1 cellular context compared by ENCODE assay signal in the genomic region with DNA sequence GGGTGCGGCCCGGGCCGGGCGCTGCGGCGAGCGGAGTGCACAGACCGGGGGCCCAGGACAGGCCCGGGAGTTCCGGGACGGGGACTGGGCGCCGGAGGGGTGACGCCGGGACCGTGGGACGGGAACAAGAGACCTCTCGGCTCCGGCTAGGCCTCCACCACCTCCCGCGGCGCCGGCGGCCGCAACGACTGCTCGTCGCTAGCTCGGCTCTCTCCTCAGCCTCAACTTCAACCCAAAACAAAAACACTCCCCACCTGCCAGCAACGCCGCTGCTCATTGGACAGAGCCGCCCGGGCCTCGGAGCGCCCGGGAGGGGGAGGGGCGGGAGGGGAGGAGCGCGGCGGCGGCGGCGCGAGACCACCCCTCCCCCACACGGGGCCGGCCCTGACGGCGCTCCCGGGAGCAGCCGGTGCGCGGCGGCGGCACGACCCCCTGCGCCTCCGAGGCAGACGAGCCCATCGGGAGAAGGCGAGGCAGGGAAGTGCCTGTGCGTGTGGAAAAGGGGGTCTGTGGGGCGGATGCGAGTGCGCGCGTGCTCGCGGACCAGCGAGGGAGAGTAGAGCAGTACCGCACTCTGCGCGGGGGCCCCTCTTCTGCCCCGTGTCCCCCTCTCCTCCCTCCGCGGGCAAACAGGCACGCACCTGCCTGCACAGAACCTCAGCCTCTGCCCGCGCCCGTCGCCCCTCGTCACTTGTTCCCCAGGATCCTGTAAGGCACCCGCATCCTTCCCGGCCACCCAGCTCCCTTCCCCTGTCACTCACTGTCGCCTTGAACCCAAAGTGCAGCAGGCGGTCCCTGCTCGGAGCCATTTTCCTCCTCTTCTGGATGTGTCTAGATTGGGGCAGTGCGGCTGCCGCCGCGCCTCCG.
TF ChIP-seq lines count a peak whose summit lies in the region.

A gene with protein sequence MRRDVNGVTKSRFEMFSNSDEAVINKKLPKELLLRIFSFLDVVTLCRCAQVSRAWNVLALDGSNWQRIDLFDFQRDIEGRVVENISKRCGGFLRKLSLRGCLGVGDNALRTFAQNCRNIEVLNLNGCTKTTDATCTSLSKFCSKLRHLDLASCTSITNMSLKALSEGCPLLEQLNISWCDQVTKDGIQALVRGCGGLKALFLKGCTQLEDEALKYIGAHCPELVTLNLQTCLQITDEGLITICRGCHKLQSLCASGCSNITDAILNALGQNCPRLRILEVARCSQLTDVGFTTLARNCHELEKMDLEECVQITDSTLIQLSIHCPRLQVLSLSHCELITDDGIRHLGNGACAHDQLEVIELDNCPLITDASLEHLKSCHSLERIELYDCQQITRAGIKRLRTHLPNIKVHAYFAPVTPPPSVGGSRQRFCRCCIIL (minus strand): TSS at position 215 of the 867 bp plus-strand sequence. CDS start 224 bp downstream, outside the sequence.

TF ChIP-seq in HEK293, 187 proteins besides CTCF, POLR2A, EP300 and RAD21 (continued from another document and continues in another):
- TF ChIP-seq, protein P1, sequence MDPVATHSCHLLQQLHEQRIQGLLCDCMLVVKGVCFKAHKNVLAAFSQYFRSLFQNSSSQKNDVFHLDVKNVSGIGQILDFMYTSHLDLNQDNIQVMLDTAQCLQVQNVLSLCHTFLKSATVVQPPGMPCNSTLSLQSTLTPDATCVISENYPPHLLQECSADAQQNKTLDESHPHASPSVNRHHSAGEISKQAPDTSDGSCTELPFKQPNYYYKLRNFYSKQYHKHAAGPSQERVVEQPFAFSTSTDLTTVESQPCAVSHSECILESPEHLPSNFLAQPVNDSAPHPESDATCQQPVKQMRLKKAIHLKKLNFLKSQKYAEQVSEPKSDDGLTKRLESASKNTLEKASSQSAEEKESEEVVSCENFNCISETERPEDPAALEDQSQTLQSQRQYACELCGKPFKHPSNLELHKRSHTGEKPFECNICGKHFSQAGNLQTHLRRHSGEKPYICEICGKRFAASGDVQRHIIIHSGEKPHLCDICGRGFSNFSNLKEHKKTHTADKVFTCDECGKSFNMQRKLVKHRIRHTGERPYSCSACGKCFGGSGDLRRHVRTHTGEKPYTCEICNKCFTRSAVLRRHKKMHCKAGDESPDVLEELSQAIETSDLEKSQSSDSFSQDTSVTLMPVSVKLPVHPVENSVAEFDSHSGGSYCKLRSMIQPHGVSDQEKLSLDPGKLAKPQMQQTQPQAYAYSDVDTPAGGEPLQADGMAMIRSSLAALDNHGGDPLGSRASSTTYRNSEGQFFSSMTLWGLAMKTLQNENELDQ (tag by site-specific recombination; IDR thresholded peaks at IDR 0.05; ENCODE audit: low read depth) = no peak
- no peak for TF ChIP-seq ZNF112 (tag by site-specific recombination; IDR thresholded peaks at IDR 0.05)
- TF ChIP-seq WT1 (tag by site-specific recombination; IDR thresholded peaks at IDR 0.05) = peak; percentile 53; the same call in 1 of the 2 replicates
- TF ChIP-seq ZNF660 (tag by site-specific recombination; IDR thresholded peaks at IDR 0.05) = peak; percentile 45
- no peak for TF ChIP-seq SCRT1 (tag by site-specific recombination; IDR thresholded peaks at IDR 0.05; ENCODE audit: borderline replicate concordance)
- TF ChIP-seq GLIS1 (tag by site-specific recombination; IDR thresholded peaks at IDR 0.05) = peak; percentile 90
- no peak for TF ChIP-seq ZNF292 (tag by site-specific recombination; IDR thresholded peaks at IDR 0.05; ENCODE audit: borderline replicate concordance, low read depth)
- no peak for TF ChIP-seq ZNF214 (tag by site-specific recombination; IDR thresholded peaks at IDR 0.05; ENCODE audit: borderline replicate concordance)
- TF ChIP-seq ZNF610 (tag by site-specific recombination; IDR thresholded peaks at IDR 0.05; ENCODE audit: borderline replicate concordance) = no peak; the same call in 1 of the 2 replicates
- no peak for TF ChIP-seq ELK4 (IDR thresholded peaks at IDR 0.05; ENCODE audit: borderline replicate concordance, low read depth, low read length)
- TF ChIP-seq, protein P2, sequence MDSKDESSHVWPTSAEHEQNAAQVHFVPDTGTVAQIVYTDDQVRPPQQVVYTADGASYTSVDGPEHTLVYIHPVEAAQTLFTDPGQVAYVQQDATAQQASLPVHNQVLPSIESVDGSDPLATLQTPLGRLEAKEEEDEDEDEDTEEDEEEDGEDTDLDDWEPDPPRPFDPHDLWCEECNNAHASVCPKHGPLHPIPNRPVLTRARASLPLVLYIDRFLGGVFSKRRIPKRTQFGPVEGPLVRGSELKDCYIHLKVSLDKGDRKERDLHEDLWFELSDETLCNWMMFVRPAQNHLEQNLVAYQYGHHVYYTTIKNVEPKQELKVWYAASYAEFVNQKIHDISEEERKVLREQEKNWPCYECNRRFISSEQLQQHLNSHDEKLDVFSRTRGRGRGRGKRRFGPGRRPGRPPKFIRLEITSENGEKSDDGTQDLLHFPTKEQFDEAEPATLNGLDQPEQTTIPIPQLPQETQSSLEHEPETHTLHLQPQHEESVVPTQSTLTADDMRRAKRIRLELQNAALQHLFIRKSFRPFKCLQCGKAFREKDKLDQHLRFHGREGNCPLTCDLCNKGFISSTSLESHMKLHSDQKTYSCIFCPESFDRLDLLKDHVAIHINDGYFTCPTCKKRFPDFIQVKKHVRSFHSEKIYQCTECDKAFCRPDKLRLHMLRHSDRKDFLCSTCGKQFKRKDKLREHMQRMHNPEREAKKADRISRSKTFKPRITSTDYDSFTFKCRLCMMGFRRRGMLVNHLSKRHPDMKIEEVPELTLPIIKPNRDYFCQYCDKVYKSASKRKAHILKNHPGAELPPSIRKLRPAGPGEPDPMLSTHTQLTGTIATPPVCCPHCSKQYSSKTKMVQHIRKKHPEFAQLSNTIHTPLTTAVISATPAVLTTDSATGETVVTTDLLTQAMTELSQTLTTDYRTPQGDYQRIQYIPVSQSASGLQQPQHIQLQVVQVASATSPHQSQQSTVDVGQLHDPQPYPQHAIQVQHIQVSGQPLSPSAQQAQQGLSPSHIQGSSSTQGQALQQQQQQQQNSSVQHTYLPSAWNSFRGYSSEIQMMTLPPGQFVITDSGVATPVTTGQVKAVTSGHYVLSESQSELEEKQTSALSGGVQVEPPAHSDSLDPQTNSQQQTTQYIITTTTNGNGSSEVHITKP (tag by site-specific recombination; IDR thresholded peaks at IDR 0.05) = peak; percentile 77
- peak; percentile 57; the same call in 1 of the 2 replicates for TF ChIP-seq ZNF600 (tag by site-specific recombination; IDR thresholded peaks at IDR 0.05)
- no peak for TF ChIP-seq ZNF157 (tag by site-specific recombination; IDR thresholded peaks at IDR 0.05)
- TF ChIP-seq, protein P3, sequence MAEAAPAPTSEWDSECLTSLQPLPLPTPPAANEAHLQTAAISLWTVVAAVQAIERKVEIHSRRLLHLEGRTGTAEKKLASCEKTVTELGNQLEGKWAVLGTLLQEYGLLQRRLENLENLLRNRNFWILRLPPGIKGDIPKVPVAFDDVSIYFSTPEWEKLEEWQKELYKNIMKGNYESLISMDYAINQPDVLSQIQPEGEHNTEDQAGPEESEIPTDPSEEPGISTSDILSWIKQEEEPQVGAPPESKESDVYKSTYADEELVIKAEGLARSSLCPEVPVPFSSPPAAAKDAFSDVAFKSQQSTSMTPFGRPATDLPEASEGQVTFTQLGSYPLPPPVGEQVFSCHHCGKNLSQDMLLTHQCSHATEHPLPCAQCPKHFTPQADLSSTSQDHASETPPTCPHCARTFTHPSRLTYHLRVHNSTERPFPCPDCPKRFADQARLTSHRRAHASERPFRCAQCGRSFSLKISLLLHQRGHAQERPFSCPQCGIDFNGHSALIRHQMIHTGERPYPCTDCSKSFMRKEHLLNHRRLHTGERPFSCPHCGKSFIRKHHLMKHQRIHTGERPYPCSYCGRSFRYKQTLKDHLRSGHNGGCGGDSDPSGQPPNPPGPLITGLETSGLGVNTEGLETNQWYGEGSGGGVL (tag by site-specific recombination; IDR thresholded peaks at IDR 0.05) = peak; percentile 87
- TF ChIP-seq ZNF248 (tag by site-specific recombination; IDR thresholded peaks at IDR 0.05) = no peak
- TF ChIP-seq ZNF776 (tag by site-specific recombination; IDR thresholded peaks at IDR 0.05; ENCODE audit: borderline replicate concordance) = no peak
- no peak for TF ChIP-seq ZNF701 (tag by site-specific recombination; IDR thresholded peaks at IDR 0.05)
- TF ChIP-seq ZNF677 (tag by site-specific recombination; IDR thresholded peaks at IDR 0.05) = no peak
- TF ChIP-seq ZNF549 (tag by site-specific recombination; IDR thresholded peaks at IDR 0.05) = no peak
- TF ChIP-seq ZNF366 (tag by site-specific recombination; conservative IDR thresholded peaks at IDR 0.05) = peak; percentile 14; the same call in 1 of the 2 replicates
- peak; percentile 57; the same call in 1 of the 2 replicates for TF ChIP-seq YY2 (tag by site-specific recombination; IDR thresholded peaks at IDR 0.05)
- TF ChIP-seq OSR2 (tag by site-specific recombination; IDR thresholded peaks at IDR 0.05) = peak; percentile 27; the same call in 1 of the 2 replicates
- TF ChIP-seq, protein P4, sequence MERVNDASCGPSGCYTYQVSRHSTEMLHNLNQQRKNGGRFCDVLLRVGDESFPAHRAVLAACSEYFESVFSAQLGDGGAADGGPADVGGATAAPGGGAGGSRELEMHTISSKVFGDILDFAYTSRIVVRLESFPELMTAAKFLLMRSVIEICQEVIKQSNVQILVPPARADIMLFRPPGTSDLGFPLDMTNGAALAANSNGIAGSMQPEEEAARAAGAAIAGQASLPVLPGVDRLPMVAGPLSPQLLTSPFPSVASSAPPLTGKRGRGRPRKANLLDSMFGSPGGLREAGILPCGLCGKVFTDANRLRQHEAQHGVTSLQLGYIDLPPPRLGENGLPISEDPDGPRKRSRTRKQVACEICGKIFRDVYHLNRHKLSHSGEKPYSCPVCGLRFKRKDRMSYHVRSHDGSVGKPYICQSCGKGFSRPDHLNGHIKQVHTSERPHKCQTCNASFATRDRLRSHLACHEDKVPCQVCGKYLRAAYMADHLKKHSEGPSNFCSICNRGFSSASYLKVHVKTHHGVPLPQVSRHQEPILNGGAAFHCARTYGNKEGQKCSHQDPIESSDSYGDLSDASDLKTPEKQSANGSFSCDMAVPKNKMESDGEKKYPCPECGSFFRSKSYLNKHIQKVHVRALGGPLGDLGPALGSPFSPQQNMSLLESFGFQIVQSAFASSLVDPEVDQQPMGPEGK (tag by site-specific recombination; IDR thresholded peaks at IDR 0.05) = peak; percentile 97
- no peak for TF ChIP-seq ZNF837 (tag by site-specific recombination; IDR thresholded peaks at IDR 0.05)
- TF ChIP-seq ZEB2 (tag by site-specific recombination; IDR thresholded peaks at IDR 0.05) = peak; percentile 73; the same call in 1 of the 2 replicates
- no peak for TF ChIP-seq ZNF133 (tag by site-specific recombination; IDR thresholded peaks at IDR 0.05)
- TF ChIP-seq TSHZ1 (tag by site-specific recombination; IDR thresholded peaks at IDR 0.05; ENCODE audit: borderline replicate concordance) = no peak
- no peak for TF ChIP-seq HOXD13 (CRISPR knock-in tag; IDR thresholded peaks at IDR 0.05; ENCODE audit: borderline replicate concordance)
- no peak for TF ChIP-seq ZNF239 (tag by site-specific recombination; IDR thresholded peaks at IDR 0.05)
- no peak; the same call in 1 of the 2 replicates for TF ChIP-seq ZNF423 (tag by site-specific recombination; IDR thresholded peaks at IDR 0.05)
- TF ChIP-seq, protein P5, sequence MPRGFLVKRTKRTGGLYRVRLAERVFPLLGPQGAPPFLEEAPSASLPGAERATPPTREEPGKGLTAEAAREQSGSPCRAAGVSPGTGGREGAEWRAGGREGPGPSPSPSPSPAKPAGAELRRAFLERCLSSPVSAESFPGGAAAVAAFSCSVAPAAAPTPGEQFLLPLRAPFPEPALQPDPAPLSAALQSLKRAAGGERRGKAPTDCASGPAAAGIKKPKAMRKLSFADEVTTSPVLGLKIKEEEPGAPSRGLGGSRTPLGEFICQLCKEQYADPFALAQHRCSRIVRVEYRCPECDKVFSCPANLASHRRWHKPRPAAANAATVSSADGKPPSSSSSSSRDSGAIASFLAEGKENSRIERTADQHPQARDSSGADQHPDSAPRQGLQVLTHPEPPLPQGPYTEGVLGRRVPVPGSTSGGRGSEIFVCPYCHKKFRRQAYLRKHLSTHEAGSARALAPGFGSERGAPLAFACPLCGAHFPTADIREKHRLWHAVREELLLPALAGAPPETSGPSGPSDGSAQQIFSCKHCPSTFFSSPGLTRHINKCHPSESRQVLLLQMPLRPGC (tag by site-specific recombination; IDR thresholded peaks at IDR 0.05) = peak; percentile 65; the same call in 1 of the 2 replicates
- no peak for TF ChIP-seq ZNF433 (tag by site-specific recombination; IDR thresholded peaks at IDR 0.05; ENCODE audit: low read depth)
